In the genomic region with DNA sequence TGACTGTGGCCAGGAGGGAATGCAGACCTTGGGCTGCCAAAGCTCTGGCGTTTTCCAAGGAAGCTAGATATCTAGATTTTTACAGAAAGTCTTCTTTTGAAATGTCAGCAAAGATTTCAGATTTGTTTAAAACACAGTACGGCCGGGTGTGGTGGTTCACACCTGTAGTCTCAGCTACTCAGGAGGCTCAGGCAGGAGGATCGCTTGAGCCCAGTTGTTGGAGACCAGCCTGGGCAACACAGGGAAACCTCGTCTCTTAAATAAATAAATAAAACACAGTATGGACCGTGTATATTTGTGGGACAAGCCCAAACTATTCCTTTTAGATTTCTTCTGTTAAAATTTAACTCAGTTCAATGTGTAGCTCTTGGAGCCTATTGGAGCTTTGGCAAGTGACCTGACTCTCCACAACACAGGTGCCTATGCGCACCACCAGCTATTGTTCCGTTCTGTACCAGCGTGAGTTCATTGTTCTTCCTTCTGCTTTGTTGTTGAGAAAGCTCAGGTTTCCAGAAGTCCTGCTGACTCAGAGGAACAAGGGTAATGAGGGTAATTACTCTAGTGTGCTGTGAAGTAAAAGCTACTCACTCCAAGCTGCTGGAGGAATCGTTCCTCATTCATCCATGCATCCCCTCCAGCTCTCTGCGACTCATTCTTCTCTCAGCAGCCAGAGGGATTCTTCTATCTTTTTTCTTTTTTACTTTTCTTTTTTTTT, we compare ENCODE assay signal across 11 cellular contexts.
DNase-seq lines count a peak whose midpoint lies in the region; ATAC-seq and TF ChIP-seq lines count a peak whose summit lies in the region.
"Had no signal": no experiment of that assay in that cellular context is flagged by ENCODE, and none has a peak within 500 bp of the region (broad histone marks: within the 10 kb centered on the region; RNA-seq: fewer than 3 reads in every experiment).

No MANE protein-coding gene starts in this region.

- peaks cover 3% of the 10 kb centered on the region for H3K4me1 ChIP-seq in thymus (ENCODE audit: control insufficient read depth, insufficient read depth, low read length)
- H3K4me1 ChIP-seq: suprapubic skin had no signal

- no peak for ATAC-seq in activated CD8-positive, alpha-beta T cell treated with anti-CD3 and anti-CD28 coated beads, Interleukin-2, amount 10 ng/mL, durations not matched to agents 7 days and 5 days

- H3K27ac Mint-ChIP-seq in activated CD8-positive, alpha-beta T cell treated with anti-CD3 and anti-CD28 coated beads, Interleukin-2, amount 10 ng/mL, durations not matched to agents 7 days and 5 days: no peak overlapping the region

- H3K4me3 ChIP-seq in fibroblast of villous mesenchyme (ENCODE audit: low read depth, low read length) (no peak overlapping the region), thymus (ENCODE audit: low read length) (no peak overlapping the region)
- H3K4me3 ChIP-seq: suprapubic skin had no signal

- no peaks in the 10 kb centered on the region for H3K36me3 Mint-ChIP-seq in activated CD8-positive, alpha-beta T cell treated with anti-CD3 and anti-CD28 coated beads, Interleukin-2, amount 10 ng/mL, durations not matched to agents 7 days and 5 days (ENCODE audit: low read depth)

- CTCF ChIA-PET in activated CD8-positive, alpha-beta T cell treated with anti-CD3 and anti-CD28 coated beads, Interleukin-2, amount 10 ng/mL, durations not matched to agents 7 days and 5 days (lab: Charles Lee): no interaction called here

- H3K4me3 Mint-ChIP-seq in activated CD8-positive, alpha-beta T cell treated with anti-CD3 and anti-CD28 coated beads, Interleukin-2, amount 10 ng/mL, durations not matched to agents 7 days and 5 days: no peak overlapping the region
- H3K4me3 Mint-ChIP-seq: neural crest cell had no signal

- H3K36me3 ChIP-seq in thymus (ENCODE audit: control insufficient read depth, insufficient read depth): no peaks in the 10 kb centered on the region
- H3K36me3 ChIP-seq: suprapubic skin had no signal

- no peaks in the 10 kb centered on the region for H3K9me3 Mint-ChIP-seq in activated CD8-positive, alpha-beta T cell treated with anti-CD3 and anti-CD28 coated beads, Interleukin-2, amount 10 ng/mL, durations not matched to agents 7 days and 5 days (ENCODE audit: insufficient read depth)
- H3K9me3 Mint-ChIP-seq: neural crest cell had no signal

- no peaks in the 10 kb centered on the region for H3K27me3 ChIP-seq in thymus (ENCODE audit: control insufficient read depth, insufficient read depth)
- H3K27me3 ChIP-seq: suprapubic skin had no signal

- peak overlapping the region; percentile 48 for H3K27ac ChIP-seq in thymus (ENCODE audit: low read depth)
- H3K27ac ChIP-seq: 22Rv1, suprapubic skin had no signal

- POLR2A ChIA-PET in activated CD8-positive, alpha-beta T cell treated with anti-CD3 and anti-CD28 coated beads, Interleukin-2, amount 10 ng/mL, durations not matched to agents 7 days and 5 days (lab: Charles Lee): no interaction called here

- DNase-seq in NCI-H1092 treated with DMSO at 0.1 percent for 48 hours (lab: John Stamatoyannopoulos, UW) (peak; percentile 56), NCI-H1092 (lab: John Stamatoyannopoulos, UW) (no peak), NOMO-1 treated with dmso at 0.1 percent for 144 hours (lab: John Stamatoyannopoulos, UW; ENCODE audit: unreplicated experiment) (peak; percentile 65), fibroblast of villous mesenchyme (ENCODE audit: low read depth) (peak; percentile 10), GM19240 (ENCODE audit: insufficient read length, low spot score) (no peak)
- no peak for DNase-seq in activated CD8-positive, alpha-beta T cell treated with anti-CD3 and anti-CD28 coated beads, Interleukin-2, amount 10 ng/mL, durations not matched to agents 7 days and 5 days
- DNase-seq in stimulated activated CD4-positive, alpha-beta T cell treated with anti-CD3 and anti-CD28 coated beads, Interleukin-2, amount 100 ng/mL, for 48 hours: no peak

- WGBS in thymus: 58% methylated on average over 11 of the region's 11 CpGs

- no peaks in the 10 kb centered on the region for H3K4me1 Mint-ChIP-seq in activated CD8-positive, alpha-beta T cell treated with anti-CD3 and anti-CD28 coated beads, Interleukin-2, amount 10 ng/mL, durations not matched to agents 7 days and 5 days (ENCODE audit: low read depth)

- no peaks in the 10 kb centered on the region for H3K9me3 ChIP-seq in thymus (ENCODE audit: control insufficient read depth)
- H3K9me3 ChIP-seq: suprapubic skin had no signal

- peaks cover 13% of the 10 kb centered on the region for H3K27me3 Mint-ChIP-seq in activated CD8-positive, alpha-beta T cell treated with anti-CD3 and anti-CD28 coated beads, Interleukin-2, amount 10 ng/mL, durations not matched to agents 7 days and 5 days (ENCODE audit: low read depth)

- no peak for TF ChIP-seq CTCF in fibroblast of villous mesenchyme (IDR thresholded peaks at IDR 0.05; ENCODE audit: insufficient read depth, low read depth, low read length)

Comparison
In these comparisons a context has a peak if more than half of its experiments do, and no peak if none do; other contexts are left out.
1. DNase-seq: peak in NCI-H1092 treated with DMSO at 0.1 percent for 48 hours (single experiment), NOMO-1 treated with dmso at 0.1 percent for 144 hours (single experiment) and fibroblast of villous mesenchyme (single experiment); none in NCI-H1092 (single experiment), activated CD8-positive, alpha-beta T cell treated with anti-CD3 and anti-CD28 coated beads, Interleukin-2, amount 10 ng/mL, durations not matched to agents 7 days and 5 days (single experiment), stimulated activated CD4-positive, alpha-beta T cell treated with anti-CD3 and anti-CD28 coated beads, Interleukin-2, amount 100 ng/mL, for 48 hours (0 of 2) and GM19240 (single experiment).